10 cellular contexts compared by ENCODE assay signal in the genomic region with DNA sequence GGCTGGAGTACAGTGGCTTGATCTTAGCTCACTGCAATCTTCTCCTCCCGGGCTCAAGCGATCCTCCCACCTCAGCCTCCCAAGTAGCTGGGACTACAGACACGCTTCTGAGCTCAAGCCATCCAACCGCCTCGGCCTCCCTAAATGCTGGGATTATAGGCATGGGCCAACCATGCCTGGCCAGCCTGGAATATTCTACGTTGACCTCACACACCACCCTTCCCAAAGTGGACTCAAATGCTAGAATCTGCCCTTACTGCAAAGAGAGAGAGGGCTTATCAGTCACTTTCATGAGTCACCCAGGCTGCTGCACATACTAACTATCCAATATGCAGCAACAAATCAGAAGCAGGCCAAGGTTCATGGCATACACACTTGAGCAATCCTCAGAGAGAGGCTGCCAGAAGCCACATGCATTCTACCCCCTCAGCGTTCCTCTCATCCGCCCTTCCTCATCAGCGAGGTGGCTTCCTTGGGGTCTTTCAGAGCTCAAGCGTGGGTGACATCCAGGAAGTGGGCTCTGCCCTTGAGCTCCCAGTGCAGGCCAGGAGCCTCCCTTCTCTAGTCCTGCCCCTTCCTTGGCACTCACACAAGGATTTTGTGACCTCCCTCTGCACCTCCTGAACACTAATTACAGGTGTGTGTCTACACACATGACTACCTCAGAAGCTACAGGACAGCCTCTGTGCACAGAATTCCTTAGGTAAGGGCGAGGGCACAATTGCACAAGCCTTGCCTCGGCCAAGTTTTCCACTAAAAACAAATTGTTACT. TPM values are rescaled to one million over a fixed set of nuclear protein-coding genes. Genes with fewer than 3 reads are reported as not detected.
A peak's percentile ranks its signal among the peaks of the same experiment; 100 is the strongest.
DNase-seq lines count a peak whose midpoint lies in the region; ATAC-seq and TF ChIP-seq lines count a peak whose summit lies in the region.
"Had no signal": no experiment of that assay in that cellular context is flagged by ENCODE, and none has a peak within 500 bp of the region (broad histone marks: within the 10 kb centered on the region; RNA-seq: fewer than 3 reads in every experiment).

No MANE protein-coding gene starts in this region.

- TF ChIP-seq CTCF in Calu3 (IDR thresholded peaks at IDR 0.05; ENCODE audit: unreplicated experiment), result no peak

- intact Hi-C loops in Calu3 (cut with micrococcal nuclease; ENCODE audit: unreplicated experiment), result loop anchor here (2.0 kb wide), 1 partner anchor 43 kb away; no protein-coding TSS in a partner anchor

- peak; percentile 76 for DNase-seq in Calu3
- DNase-seq in NCI-H226, result peak; percentile 93
- peak; percentile 79 for DNase-seq in non-pigmented ciliary epithelial cell (ENCODE audit: low read depth)
- DNase-seq in pons (ENCODE audit: low spot score), result no peak
- DNase-seq in DMS114 treated with DMSO at 0.1 percent for 48 hours (lab: John Stamatoyannopoulos, UW; ENCODE audit: unreplicated experiment), result no peak
- DNase-seq in activated CD4-positive, alpha-beta T cell treated with anti-CD3 and anti-CD28 coated beads, Interleukin-2, amount 10 ng/mL, durations not matched to agents 7 days and 5 days, result no peak
- DNase-seq: T-helper 2 cell had no signal

- BruUV-seq in Calu3 (replicated peaks; lab: Mats Ljungman, UMichigan), result no TSS peak

- no peak for ATAC-seq in GM21447 (IDR thresholded peaks at IDR 0.05; ENCODE audit: unreplicated experiment)

- H3K27me3 Mint-ChIP-seq in Calu3 (ENCODE audit: unreplicated experiment), result no peaks in the 10 kb centered on the region
- no peaks in the 10 kb centered on the region for H3K27me3 Mint-ChIP-seq in activated CD4-positive, alpha-beta T cell treated with anti-CD3 and anti-CD28 coated beads, Interleukin-2, amount 10 ng/mL, durations not matched to agents 7 days and 5 days

- peak overlapping the region; percentile 29 to 46 for H3K4me3 ChIP-seq in duodenal mucosa (ENCODE audit: low read depth in 1 of 2, low read length in 2 of 2)
- H3K4me3 ChIP-seq: ascending aorta had no signal

- peak overlapping the region; percentile 64 for H3K27ac ChIP-seq in duodenal mucosa (ENCODE audit: low read depth, low read length)
- H3K27ac ChIP-seq: ascending aorta had no signal

- POLR2A ChIA-PET in activated CD4-positive, alpha-beta T cell treated with anti-CD3 and anti-CD28 coated beads, Interleukin-2, amount 10 ng/mL, durations not matched to agents 7 days and 5 days (lab: Charles Lee), result no interaction called here

- CTCF ChIA-PET in Calu3 (lab: Charles Lee), result interaction anchor here (0.6 to 2.3 kb wide), 10 partner anchors 9 to 1860 kb away, joined by 3 to 7 read pairs (median 4); no protein-coding TSS in a partner anchor
- CTCF ChIA-PET in activated CD4-positive, alpha-beta T cell treated with anti-CD3 and anti-CD28 coated beads, Interleukin-2, amount 10 ng/mL, durations not matched to agents 7 days and 5 days (lab: Charles Lee), result interaction anchor here (1.0 to 1.1 kb wide), 2 partner anchors 11 to 213 kb away, joined by 5 read pairs; no protein-coding TSS in a partner anchor

- no peaks in the 10 kb centered on the region for H3K36me3 ChIP-seq in duodenal mucosa (ENCODE audit: control insufficient read depth in 1 of 2, insufficient read depth in 2 of 2, low read length in 2 of 2)
- H3K36me3 ChIP-seq: ascending aorta had no signal

- H3K4me1 ChIP-seq in duodenal mucosa (ENCODE audit: control insufficient read depth in 1 of 2, insufficient read depth in 2 of 2, low read length in 2 of 2), result peaks cover 34 to 40% of the 10 kb centered on the region in 2 donors
- H3K4me1 ChIP-seq: ascending aorta had no signal

- H3K36me3 Mint-ChIP-seq in Calu3 (ENCODE audit: insufficient read depth, unreplicated experiment), result peaks cover 21% of the 10 kb centered on the region
- no peaks in the 10 kb centered on the region for H3K36me3 Mint-ChIP-seq in activated CD4-positive, alpha-beta T cell treated with anti-CD3 and anti-CD28 coated beads, Interleukin-2, amount 10 ng/mL, durations not matched to agents 7 days and 5 days (ENCODE audit: low read depth)

- no peaks in the 10 kb centered on the region for H3K27me3 ChIP-seq in duodenal mucosa (ENCODE audit: control insufficient read depth in 1 of 2, insufficient read depth in 2 of 2, low read length in 2 of 2)
- H3K27me3 ChIP-seq: ascending aorta had no signal

- peak overlapping the region; percentile 19 to 22 for H3K9ac ChIP-seq in duodenal mucosa (ENCODE audit: low read depth in 1 of 2, low read length in 2 of 2)

- no peaks in the 10 kb centered on the region for H3K9me3 ChIP-seq in duodenal mucosa (ENCODE audit: control insufficient read depth in 1 of 2, low read length in 2 of 2)
- H3K9me3 ChIP-seq: ascending aorta had no signal

- peak overlapping the region; percentile 92 for H3K27ac Mint-ChIP-seq in Calu3 (ENCODE audit: unreplicated experiment)
- no peak overlapping the region for H3K27ac Mint-ChIP-seq in activated CD4-positive, alpha-beta T cell treated with anti-CD3 and anti-CD28 coated beads, Interleukin-2, amount 10 ng/mL, durations not matched to agents 7 days and 5 days

- H3K4me3 Mint-ChIP-seq in Calu3 (ENCODE audit: low read depth, unreplicated experiment), result peak overlapping the region; percentile 46
- H3K4me3 Mint-ChIP-seq in activated CD4-positive, alpha-beta T cell treated with anti-CD3 and anti-CD28 coated beads, Interleukin-2, amount 10 ng/mL, durations not matched to agents 7 days and 5 days, result no peak overlapping the region

- H3K9me3 Mint-ChIP-seq in Calu3 (ENCODE audit: low read depth, unreplicated experiment), result no peaks in the 10 kb centered on the region
- H3K9me3 Mint-ChIP-seq in activated CD4-positive, alpha-beta T cell treated with anti-CD3 and anti-CD28 coated beads, Interleukin-2, amount 10 ng/mL, durations not matched to agents 7 days and 5 days, result no peaks in the 10 kb centered on the region

- peaks cover 58% of the 10 kb centered on the region for H3K4me1 Mint-ChIP-seq in Calu3 (ENCODE audit: low read depth, unreplicated experiment)
- H3K4me1 Mint-ChIP-seq in activated CD4-positive, alpha-beta T cell treated with anti-CD3 and anti-CD28 coated beads, Interleukin-2, amount 10 ng/mL, durations not matched to agents 7 days and 5 days, result peaks cover 2% of the 10 kb centered on the region

RNA-seq across cellular contexts. Expression of gene SIAH1, which starts 24.8 kb away (rescaled TPM):
- total RNA-seq in Calu3 (2022), result 32.3 and 32.7 TPM in 2 replicates
- total RNA-seq in activated CD4-positive, alpha-beta T cell treated with anti-CD3 and anti-CD28 coated beads, Interleukin-2, amount 10 ng/mL, durations not matched to agents 7 days and 5 days, result 10 to 100 TPM; 13.5 to 13.7 TPM

Comparison
In these comparisons a context has a peak if more than half of its experiments do, and no peak if none do; other contexts are left out.
1. DNase-seq: peak in Calu3 (single experiment), NCI-H226 (single experiment) and non-pigmented ciliary epithelial cell (single experiment); none in pons (single experiment), DMS114 treated with DMSO at 0.1 percent for 48 hours (single experiment) and activated CD4-positive, alpha-beta T cell treated with anti-CD3 and anti-CD28 coated beads, Interleukin-2, amount 10 ng/mL, durations not matched to agents 7 days and 5 days (single experiment).